Comparison of ENCODE assay signal across 16 cellular contexts in the genomic region with DNA sequence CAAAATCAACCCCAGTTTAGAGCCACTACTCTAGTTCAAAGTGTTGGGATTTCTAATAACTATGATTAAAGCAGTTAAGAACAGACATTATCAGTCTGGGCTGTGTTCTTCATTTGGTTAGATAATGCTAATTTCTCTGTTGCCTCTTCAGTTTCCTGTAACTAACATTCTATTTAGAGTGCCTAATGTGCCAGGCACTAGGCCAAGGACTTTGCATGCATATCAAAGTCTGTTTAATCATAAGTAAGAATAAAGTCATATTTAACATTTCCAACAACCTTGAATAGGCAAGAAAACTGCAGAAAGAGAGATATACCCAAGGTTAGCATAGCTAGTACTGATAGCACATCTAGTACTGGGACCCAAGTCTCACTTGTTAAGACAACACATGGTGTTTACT.
DNase-seq lines count a peak whose midpoint lies in the region; ATAC-seq and TF ChIP-seq lines count a peak whose summit lies in the region.
"Had no signal": no experiment of that assay in that cellular context is flagged by ENCODE, and none has a peak within 500 bp of the region (broad histone marks: within the 10 kb centered on the region; RNA-seq: fewer than 3 reads in every experiment).

No MANE protein-coding gene starts in this region.

- intact Hi-C loops in body of pancreas (cut with DNase I), result no loop called here

- H4K8ac ChIP-seq in mesenchymal stem cell (ENCODE audit: low read length), result peak overlapping the region; percentile 47

- TF ChIP-seq CTCF in body of pancreas (IDR thresholded peaks at IDR 0.05), result no peak

- no peak overlapping the region for H3K14ac ChIP-seq in mesenchymal stem cell (ENCODE audit: low read length in 2 of 2)

- H3K9ac ChIP-seq in adipocyte (ENCODE audit: low read length) (no peak overlapping the region), mesenchymal stem cell (ENCODE audit: low read length) (no peak overlapping the region)
- H3K9ac ChIP-seq: BLaER1 had no signal

- H2BK5ac ChIP-seq in mesenchymal stem cell (ENCODE audit: low read depth, low read length, poor library complexity, severe bottlenecking), result no peak overlapping the region

- peak overlapping the region; percentile 14 for H3K27ac ChIP-seq in cingulate gyrus (ENCODE audit: low read depth, low read length)
- H3K27ac ChIP-seq in mesenchymal stem cell (ENCODE audit: low read length, poor library complexity, severe bottlenecking), result no peak overlapping the region
- H3K27ac ChIP-seq in body of pancreas, result no peak overlapping the region
- H3K27ac ChIP-seq: BLaER1, C4-2B had no signal

- no peak for TF ChIP-seq POLR2A in body of pancreas (IDR thresholded peaks at IDR 0.05)

- H3K36me3 ChIP-seq in adipocyte (ENCODE audit: control insufficient read depth, insufficient read depth, low read length, severe bottlenecking), result peaks cover 98% of the 10 kb centered on the region
- H3K36me3 ChIP-seq in mesenchymal stem cell (ENCODE audit: control insufficient read depth in 1 of 2, insufficient read depth in 2 of 2, low read depth in 1 of 2, low read length in 2 of 2), result peaks cover 25 to 97% of the 10 kb centered on the region in 2 experiments
- H3K36me3 ChIP-seq in body of pancreas (replicated peaks in 1 of 2; ENCODE audit: insufficient read depth in 1 of 2, low read depth in 2 of 2), result peaks cover 0 to 41% of the 10 kb centered on the region in 2 donors

- DNase-seq in adipocyte (ENCODE audit: low read depth), result peak; percentile 7
- DNase-seq in mesenchymal stem cell, result no peak
- DNase-seq in body of pancreas, result no peak
- DNase-seq in stimulated activated CD4-positive, alpha-beta T cell treated with anti-CD3 and anti-CD28 coated beads, Interleukin-4, amount 100 ng/mL, for 4 hours, result no peak
- no peak for DNase-seq in NCI-H2227 (lab: John Stamatoyannopoulos, UW; ENCODE audit: unreplicated experiment)
- DNase-seq: Caco-2; CD4-positive, CD25-positive, alpha-beta regulatory T cell; CD8-positive, alpha-beta T cell; DMS153; DND-41; GOT3; HFFc6 had no signal

- H3K18ac ChIP-seq in mesenchymal stem cell (ENCODE audit: low read depth in 1 of 2, low read length in 2 of 2), result no peak overlapping the region

- no peaks in the 10 kb centered on the region for H3K27me3 ChIP-seq in adipocyte (replicated peaks; ENCODE audit: control insufficient read depth, insufficient read depth, low read length)
- H3K27me3 ChIP-seq in mesenchymal stem cell (ENCODE audit: control insufficient read depth in 1 of 2, insufficient read depth in 1 of 2, low read length in 2 of 2), result no peaks in the 10 kb centered on the region
- H3K27me3 ChIP-seq in body of pancreas, result no peaks in the 10 kb centered on the region
- H3K27me3 ChIP-seq: BLaER1 had no signal

- no peak overlapping the region for H3K4me2 ChIP-seq in mesenchymal stem cell (ENCODE audit: low read length, poor library complexity, severe bottlenecking)
- H3K4me2 ChIP-seq: BLaER1 had no signal

- H3K4me1 ChIP-seq in adipocyte (ENCODE audit: control insufficient read depth, insufficient read depth, low read length) (peaks cover 5% of the 10 kb centered on the region), mesenchymal stem cell (ENCODE audit: control insufficient read depth, insufficient read depth, low read depth, low read length) (peaks cover under 1% of the 10 kb centered on the region), body of pancreas (no peaks in the 10 kb centered on the region)

- H3K9me3 ChIP-seq in adipocyte (ENCODE audit: control insufficient read depth, low read length), result no peaks in the 10 kb centered on the region
- H3K9me3 ChIP-seq in mesenchymal stem cell (ENCODE audit: control insufficient read depth, low read length), result no peaks in the 10 kb centered on the region
- H3K9me3 ChIP-seq in body of pancreas, result no peaks in the 10 kb centered on the region
- H3K9me3 ChIP-seq: BLaER1, Caco-2, HAP-1 had no signal

- no peak overlapping the region for H2AK5ac ChIP-seq in mesenchymal stem cell (ENCODE audit: low read length, severe bottlenecking)

- H2BK12ac ChIP-seq in mesenchymal stem cell (ENCODE audit: low read length in 2 of 2), result no peak overlapping the region

- no peak for ATAC-seq in body of pancreas
- ATAC-seq: CD8-positive, alpha-beta T cell had no signal

- no peak overlapping the region for H2AFZ ChIP-seq in mesenchymal stem cell (ENCODE audit: low read depth, low read length)

- no peak overlapping the region for H3K4ac ChIP-seq in mesenchymal stem cell (ENCODE audit: low read depth in 1 of 2, low read length in 2 of 2)

- no peak overlapping the region for H3K23ac ChIP-seq in mesenchymal stem cell (ENCODE audit: low read length in 2 of 2)

- H4K91ac ChIP-seq in mesenchymal stem cell (ENCODE audit: low read length), result no peak overlapping the region

- no peak overlapping the region for H2BK15ac ChIP-seq in mesenchymal stem cell (ENCODE audit: low read depth, poor library complexity, severe bottlenecking)

- no peak overlapping the region for H3K4me3 ChIP-seq in adipocyte (ENCODE audit: low read length)
- no peak overlapping the region for H3K4me3 ChIP-seq in mesenchymal stem cell (ENCODE audit: insufficient read depth in 1 of 2, low read depth in 1 of 2, low read length in 2 of 2)
- no peak overlapping the region for H3K4me3 ChIP-seq in body of pancreas
- H3K4me3 ChIP-seq: BLaER1, HAP-1 had no signal

- H3K79me1 ChIP-seq in mesenchymal stem cell (replicated peaks; ENCODE audit: low read length, poor library complexity, severe bottlenecking), result peaks cover 15% of the 10 kb centered on the region

- H2BK120ac ChIP-seq in mesenchymal stem cell (ENCODE audit: low read depth, low read length), result no peak overlapping the region
